ENCODE assay signal across 8 cellular contexts in genomic region chr3:169966086-169966950, GRCh38. TPM values are rescaled to one million over a fixed set of nuclear protein-coding genes. Genes with fewer than 3 reads are reported as not detected.
A peak's percentile ranks its signal among the peaks of the same experiment; 100 is the strongest.
DNase-seq lines count a peak whose midpoint lies in the region; ATAC-seq and TF ChIP-seq lines count a peak whose summit lies in the region.

SEC62 (plus strand) TSS chr3:169966807; CDS start chr3:169966823, 16 bp downstream.

- TF ChIP-seq POLR2A in GM19099 (IDR thresholded peaks at IDR 0.05; ENCODE audit: extremely low read depth, insufficient read length, low read depth), result peak; percentile 91

- peaks cover 6% of the 10 kb centered on the region for H3K36me3 Mint-ChIP-seq in chondrocyte (ENCODE audit: low read depth)

- peak within 1 kb of the TSS; percentile 95 for H3K4me3 Mint-ChIP-seq in chondrocyte (ENCODE audit: unreplicated experiment)

- peak; percentile 95 for DNase-seq in Ammon's horn (ENCODE audit: low spot score)
- DNase-seq in NCI-H460 (ENCODE audit: extremely low read depth, low read depth), result peak; percentile 83
- DNase-seq in activated CD4-positive, alpha-beta T cell treated with anti-CD3 and anti-CD28 coated beads for 1 hour, result peak; percentile 95
- peak; percentile 98 for DNase-seq in chondrocyte (ENCODE audit: low spot score)
- DNase-seq in kidney glomerular epithelial cell (lab: John Stamatoyannopoulos, UW), result peak; percentile 81
- DNase-seq in stimulated activated CD4-positive, alpha-beta T cell treated with anti-CD3 and anti-CD28 coated beads, Interleukin-1b, Interleukin-23, amount 100 ng/mL, for 1 hour (ENCODE audit: low read depth in 2 of 2), result peak; percentile 85 to 92

- TF ChIP-seq CTCF in chondrocyte (IDR thresholded peaks at IDR 0.05), result peak; percentile 69

- H3K27ac Mint-ChIP-seq in chondrocyte (ENCODE audit: unreplicated experiment), result peak within 1 kb of the TSS; percentile 100

- peaks cover 6% of the 10 kb centered on the region for H3K27me3 Mint-ChIP-seq in chondrocyte (ENCODE audit: low read depth)

- peaks cover 35% of the 10 kb centered on the region for H3K4me1 Mint-ChIP-seq in chondrocyte (ENCODE audit: low read depth)

- ATAC-seq in HG03432 (IDR thresholded peaks at IDR 0.05; ENCODE audit: unreplicated experiment), result peak; percentile 95

- H3K9me3 Mint-ChIP-seq in chondrocyte (ENCODE audit: low read depth), result peaks cover 8% of the 10 kb centered on the region

RNA-seq across cellular contexts. Expression of gene SEC62, which starts in this region (rescaled TPM):
- 20.1 and 30.2 TPM in 2 replicates for total RNA-seq in NCI-H460 (2014; rRNA removed; shearing (Covaris generic))
- 5.9 and 13.8 TPM in 2 replicates for polyA plus RNA-seq in NCI-H460 (2014; cell fraction: nucleus; rRNA removed)
- 99.2 to 128 TPM (median 106 TPM) in 3 replicates for total RNA-seq in chondrocyte

Comparison
In these comparisons a context has a peak if more than half of its experiments do, and no peak if none do; other contexts are left out.
1. Peak in every context shown above with its lines: DNase-seq and ATAC-seq.